Comparison of ENCODE assay signal across 11 cellular contexts in genomic region chrX:13759152-13759718, GRCh38. TPM values are rescaled to one million over a fixed set of nuclear protein-coding genes. Genes with fewer than 3 reads are reported as not detected.
A peak's percentile ranks its signal among the peaks of the same experiment; 100 is the strongest.
DNase-seq lines count a peak whose midpoint lies in the region; ATAC-seq lines count a peak whose summit lies in the region.
"Had no signal": no experiment of that assay in that cellular context is flagged by ENCODE, and none has a peak within 500 bp of the region (broad histone marks: within the 10 kb centered on the region; RNA-seq: fewer than 3 reads in every experiment).

No MANE protein-coding gene starts in this region.

- H3K27me3 Mint-ChIP-seq in IgD-negative memory B cell, result no peaks in the 10 kb centered on the region
- H3K27me3 Mint-ChIP-seq in naive B cell, result no peaks in the 10 kb centered on the region

- H3K9me3 Mint-ChIP-seq in IgD-negative memory B cell, result no peaks in the 10 kb centered on the region
- no peaks in the 10 kb centered on the region for H3K9me3 Mint-ChIP-seq in naive B cell

- H3K36me3 Mint-ChIP-seq in IgD-negative memory B cell, result peaks cover 9% of the 10 kb centered on the region
- H3K36me3 Mint-ChIP-seq in naive B cell, result peaks cover 7 to 25% of the 10 kb centered on the region in 2 donors

- peak; percentile 66 for ATAC-seq in GM18873 (IDR thresholded peaks at IDR 0.05; ENCODE audit: low FRiP score, unreplicated experiment)
- ATAC-seq in HG02623 (IDR thresholded peaks at IDR 0.05; ENCODE audit: unreplicated experiment), result peak; percentile 65
- peak; percentile 89 for ATAC-seq in naive B cell (ENCODE audit: low read depth in 2 of 2)
- ATAC-seq: activated CD4-positive, CD25-positive, alpha-beta regulatory T cell treated with anti-CD3 and anti-CD28 coated beads, Interleukin-2, amount 50 U/mL, for 24 hours had no signal

- H3K4me3 Mint-ChIP-seq in IgD-negative memory B cell (peak overlapping the region; percentile 1 to 61 (median 22)), naive B cell (peak overlapping the region; percentile 20 to 84 (median 54))
- H3K4me3 Mint-ChIP-seq: nephron had no signal

- peak; percentile 80 for DNase-seq in naive B cell
- no peak for DNase-seq in NCI-H2029 (lab: John Stamatoyannopoulos, UW)
- DNase-seq in NCI-H2029 treated with DMSO at 0.1 percent for 48 hours (lab: John Stamatoyannopoulos, UW), result no peak
- no peak for DNase-seq in SHP77 (lab: John Stamatoyannopoulos, UW)
- DNase-seq: aorta, NCI-H187 treated with DMSO at 0.1 percent for 48 hours had no signal

- H3K27ac Mint-ChIP-seq in IgD-negative memory B cell, result peak overlapping the region; percentile 0 to 68 (median 20)
- H3K27ac Mint-ChIP-seq in naive B cell, result peak overlapping the region; percentile 36 to 83 (median 60)
- H3K27ac Mint-ChIP-seq: nephron had no signal

- peaks cover 21 to 42% (median 22%) of the 10 kb centered on the region in 3 donors for H3K4me1 Mint-ChIP-seq in IgD-negative memory B cell
- peaks cover 7 to 58% (median 36%) of the 10 kb centered on the region in 3 donors for H3K4me1 Mint-ChIP-seq in naive B cell

RNA-seq across cellular contexts. Expression of gene OFD1, which starts 24.7 kb away (rescaled TPM):
- polyA plus RNA-seq in IgD-negative memory B cell, result 47.9 TPM
- 10 to 100 TPM; 26.5 to 60.5 (median 50.4) TPM for polyA plus RNA-seq in naive B cell (ENCODE audit: low read depth in 6 of 6)

RNA-seq across cellular contexts. Expression of gene TRAPPC2, which starts 24.8 kb away (rescaled TPM):
- polyA plus RNA-seq in IgD-negative memory B cell (34.5 TPM), naive B cell (ENCODE audit: low read depth in 6 of 6) (10 to 100 TPM; 39.9 to 53.9 (median 46.4) TPM)

RNA-seq across cellular contexts. Expression of gene GPM6B, which starts 57.7 kb away (rescaled TPM):
- 1.5 TPM for polyA plus RNA-seq in IgD-negative memory B cell
- under 1 TPM; 0.30 to 0.94 (median 0.78) TPM for polyA plus RNA-seq in naive B cell (ENCODE audit: low read depth in 6 of 6)
